Comparison of ENCODE assay signal across 1 cellular context in the genomic region with DNA sequence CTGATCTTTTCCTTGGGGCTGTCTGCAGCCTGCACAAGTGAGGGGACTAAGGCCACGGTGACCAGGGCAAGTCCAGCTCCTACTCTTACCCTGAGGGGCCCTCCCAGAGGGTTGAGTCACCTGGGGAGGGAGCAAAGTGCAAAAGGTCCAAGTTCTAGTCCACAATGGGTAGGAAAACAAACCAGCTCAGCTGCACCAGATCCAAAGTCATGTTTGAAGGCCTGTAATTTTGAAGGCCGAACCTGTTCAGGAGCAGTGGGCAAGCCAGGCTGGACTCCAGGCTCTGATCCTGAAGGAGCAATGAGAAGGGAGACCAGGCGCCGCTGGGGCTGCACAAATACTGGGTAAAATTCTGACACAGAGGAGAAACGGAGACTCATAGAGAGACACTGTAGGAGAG.
A peak's percentile ranks its signal among the peaks of the same experiment; 100 is the strongest.
TF ChIP-seq lines count a peak whose summit lies in the region.

No MANE protein-coding gene starts in this region.

TF ChIP-seq in HepG2, 621 proteins besides CTCF, POLR2A, EP300 and RAD21 (continued from another document and continues in another):
- TF ChIP-seq ZSCAN21 (CRISPR knock-in tag; IDR thresholded peaks at IDR 0.05; ENCODE audit: borderline replicate concordance) (0 out of 2 replicates have a peak, but pooled peaks have one; percentile 22), BHLHE40 (IDR thresholded peaks at IDR 0.05; ENCODE audit: low read length) (peak; percentile 25; the same call in 1 of the 2 replicates), MYC (CRISPR knock-in tag; IDR thresholded peaks at IDR 0.05; ENCODE audit: borderline replicate concordance) (peak; percentile 64; the same call in 1 of the 2 replicates), ZFP41 (CRISPR knock-in tag; IDR thresholded peaks at IDR 0.05; ENCODE audit: borderline replicate concordance) (no peak), KLF11 (CRISPR knock-in tag; IDR thresholded peaks at IDR 0.05) (no peak), ZNF564 (CRISPR knock-in tag; IDR thresholded peaks at IDR 0.05) (0 out of 2 replicates have a peak, but pooled peaks have one; percentile 59), ZNF24 (IDR thresholded peaks at IDR 0.05) (0 out of 2 replicates have a peak, but pooled peaks have one; percentile 48), ZNF260 (CRISPR knock-in tag; IDR thresholded peaks at IDR 0.05; ENCODE audit: borderline replicate concordance, low read depth) (no peak), ZNF33A (CRISPR knock-in tag; IDR thresholded peaks at IDR 0.05; ENCODE audit: borderline replicate concordance) (no peak), ZFP82 (CRISPR knock-in tag; IDR thresholded peaks at IDR 0.05; ENCODE audit: borderline replicate concordance) (no peak), PRMT3 (CRISPR knock-in tag; IDR thresholded peaks at IDR 0.05; ENCODE audit: borderline replicate concordance, low read depth) (no peak), GPN1 (CRISPR knock-in tag; IDR thresholded peaks at IDR 0.05; ENCODE audit: borderline replicate concordance) (no peak), HOXA3 (CRISPR knock-in tag; IDR thresholded peaks at IDR 0.05) (peak; percentile 92), RFX5 (IDR thresholded peaks at IDR 0.05; ENCODE audit: low read depth, low read length) (no peak), GABPB1 (CRISPR knock-in tag; IDR thresholded peaks at IDR 0.05) (no peak; the same call in 1 of the 2 replicates), JDP2 (CRISPR knock-in tag; IDR thresholded peaks at IDR 0.05; ENCODE audit: borderline replicate concordance) (no peak), HHEX (CRISPR knock-in tag; IDR thresholded peaks at IDR 0.05) (peak; percentile 39; the same call in 1 of the 2 replicates), SKI (IDR thresholded peaks at IDR 0.05; ENCODE audit: partially characterized antibody) (peak; percentile 96), SAFB2 (CRISPR knock-in tag; IDR thresholded peaks at IDR 0.05; ENCODE audit: borderline replicate concordance, low read depth) (peak; percentile 60; the same call in 1 of the 2 replicates), PCBP2 (optimal IDR thresholded peaks at IDR 0.05; ENCODE audit: low read depth, low read length, poor library complexity, severe bottlenecking) (no peak), MYNN (CRISPR knock-in tag; IDR thresholded peaks at IDR 0.05; ENCODE audit: low read depth) (no peak), TMF1 (CRISPR knock-in tag; IDR thresholded peaks at IDR 0.05; ENCODE audit: low read depth) (no peak), ZNF567 (CRISPR knock-in tag; IDR thresholded peaks at IDR 0.05; ENCODE audit: borderline replicate concordance) (peak; percentile 58; the same call in 1 of the 2 replicates), TSC22D2 (CRISPR knock-in tag; IDR thresholded peaks at IDR 0.05; ENCODE audit: borderline replicate concordance) (peak; percentile 87; the same call in 1 of the 2 replicates), HES4 (CRISPR knock-in tag; IDR thresholded peaks at IDR 0.05; ENCODE audit: borderline replicate concordance) (no peak), ZNF749 (CRISPR knock-in tag; IDR thresholded peaks at IDR 0.05; ENCODE audit: borderline replicate concordance) (peak; percentile 52; the same call in 1 of the 2 replicates), ZNF850 (CRISPR knock-in tag; conservative IDR thresholded peaks at IDR 0.05) (no peak), REPIN1 (CRISPR knock-in tag; IDR thresholded peaks at IDR 0.05; ENCODE audit: borderline replicate concordance, low read depth) (peak; percentile 94), GATAD2A (CRISPR knock-in tag; IDR thresholded peaks at IDR 0.05) (peak; percentile 98), AGO1 (IDR thresholded peaks at IDR 0.05; ENCODE audit: low read depth, low read length, poor library complexity, severe bottlenecking) (no peak), FOXK2 (IDR thresholded peaks at IDR 0.05) (no peak), RELA (CRISPR knock-in tag; IDR thresholded peaks at IDR 0.05) (no peak), ELF1 (CRISPR knock-in tag; IDR thresholded peaks at IDR 0.05) (0 out of 2 replicates have a peak, but pooled peaks have one; percentile 45), ZNF761 (CRISPR knock-in tag; conservative IDR thresholded peaks at IDR 0.05) (peak; percentile 69; the same call in 1 of the 2 replicates), SOX13 (IDR thresholded peaks at IDR 0.05) (0 out of 2 replicates have a peak, but pooled peaks have one; percentile 43), SOX13 (CRISPR knock-in tag; conservative IDR thresholded peaks at IDR 0.05 in 1 of 2, IDR thresholded peaks at IDR 0.05 in 1 of 2) (peak in 1 of 2 experiments; percentile 94; a peak in 2 of 4 replicates), MLLT10 (CRISPR knock-in tag; IDR thresholded peaks at IDR 0.05) (no peak), FIP1L1 (IDR thresholded peaks at IDR 0.05; ENCODE audit: borderline replicate concordance, insufficient read depth, low read depth, low read length) (no peak), ZNF382 (CRISPR knock-in tag; IDR thresholded peaks at IDR 0.05; ENCODE audit: borderline replicate concordance) (no peak), CC2D1A (CRISPR knock-in tag; IDR thresholded peaks at IDR 0.05) (no peak), PRPF4 (IDR thresholded peaks at IDR 0.05; ENCODE audit: low read depth, low read length, poor library complexity, severe bottlenecking) (no peak), SRY (CRISPR knock-in tag; IDR thresholded peaks at IDR 0.05) (no peak), SOX6 (IDR thresholded peaks at IDR 0.05) (no peak), SOX6 (CRISPR knock-in tag; IDR thresholded peaks at IDR 0.05) (peak; percentile 95), SMARCC2 (IDR thresholded peaks at IDR 0.05) (0 out of 2 replicates have a peak, but pooled peaks have one; percentile 74), PHF20 (CRISPR knock-in tag; IDR thresholded peaks at IDR 0.05) (no peak; the same call in 1 of the 2 replicates), ZFP36L2 (CRISPR knock-in tag; IDR thresholded peaks at IDR 0.05) (no peak), GTF3A (CRISPR knock-in tag; conservative IDR thresholded peaks at IDR 0.05) (no peak; the same call in 1 of the 2 replicates), ZNF292 (CRISPR knock-in tag; IDR thresholded peaks at IDR 0.05; ENCODE audit: borderline replicate concordance, low read depth) (peak; percentile 84; the same call in 1 of the 2 replicates), ZNF282 (IDR thresholded peaks at IDR 0.05; ENCODE audit: partially characterized antibody) (no peak), ZNF44 (CRISPR knock-in tag; IDR thresholded peaks at IDR 0.05) (no peak)
- TF ChIP-seq, protein P1, sequence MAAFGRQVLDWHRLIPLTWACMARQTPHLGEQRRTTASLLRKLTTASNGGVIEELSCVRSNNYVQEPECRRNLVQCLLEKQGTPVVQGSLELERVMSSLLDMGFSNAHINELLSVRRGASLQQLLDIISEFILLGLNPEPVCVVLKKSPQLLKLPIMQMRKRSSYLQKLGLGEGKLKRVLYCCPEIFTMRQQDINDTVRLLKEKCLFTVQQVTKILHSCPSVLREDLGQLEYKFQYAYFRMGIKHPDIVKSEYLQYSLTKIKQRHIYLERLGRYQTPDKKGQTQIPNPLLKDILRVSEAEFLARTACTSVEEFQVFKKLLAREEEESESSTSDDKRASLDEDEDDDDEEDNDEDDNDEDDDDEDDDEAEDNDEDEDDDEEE (CRISPR knock-in tag; IDR thresholded peaks at IDR 0.05), result no peak
- TF ChIP-seq, protein P2, sequence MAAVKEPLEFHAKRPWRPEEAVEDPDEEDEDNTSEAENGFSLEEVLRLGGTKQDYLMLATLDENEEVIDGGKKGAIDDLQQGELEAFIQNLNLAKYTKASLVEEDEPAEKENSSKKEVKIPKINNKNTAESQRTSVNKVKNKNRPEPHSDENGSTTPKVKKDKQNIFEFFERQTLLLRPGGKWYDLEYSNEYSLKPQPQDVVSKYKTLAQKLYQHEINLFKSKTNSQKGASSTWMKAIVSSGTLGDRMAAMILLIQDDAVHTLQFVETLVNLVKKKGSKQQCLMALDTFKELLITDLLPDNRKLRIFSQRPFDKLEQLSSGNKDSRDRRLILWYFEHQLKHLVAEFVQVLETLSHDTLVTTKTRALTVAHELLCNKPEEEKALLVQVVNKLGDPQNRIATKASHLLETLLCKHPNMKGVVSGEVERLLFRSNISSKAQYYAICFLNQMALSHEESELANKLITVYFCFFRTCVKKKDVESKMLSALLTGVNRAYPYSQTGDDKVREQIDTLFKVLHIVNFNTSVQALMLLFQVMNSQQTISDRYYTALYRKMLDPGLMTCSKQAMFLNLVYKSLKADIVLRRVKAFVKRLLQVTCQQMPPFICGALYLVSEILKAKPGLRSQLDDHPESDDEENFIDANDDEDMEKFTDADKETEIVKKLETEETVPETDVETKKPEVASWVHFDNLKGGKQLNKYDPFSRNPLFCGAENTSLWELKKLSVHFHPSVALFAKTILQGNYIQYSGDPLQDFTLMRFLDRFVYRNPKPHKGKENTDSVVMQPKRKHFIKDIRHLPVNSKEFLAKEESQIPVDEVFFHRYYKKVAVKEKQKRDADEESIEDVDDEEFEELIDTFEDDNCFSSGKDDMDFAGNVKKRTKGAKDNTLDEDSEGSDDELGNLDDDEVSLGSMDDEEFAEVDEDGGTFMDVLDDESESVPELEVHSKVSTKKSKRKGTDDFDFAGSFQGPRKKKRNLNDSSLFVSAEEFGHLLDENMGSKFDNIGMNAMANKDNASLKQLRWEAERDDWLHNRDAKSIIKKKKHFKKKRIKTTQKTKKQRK (IDR thresholded peaks at IDR 0.05; ENCODE audit: low read length), result no peak
- TF ChIP-seq, protein P3, sequence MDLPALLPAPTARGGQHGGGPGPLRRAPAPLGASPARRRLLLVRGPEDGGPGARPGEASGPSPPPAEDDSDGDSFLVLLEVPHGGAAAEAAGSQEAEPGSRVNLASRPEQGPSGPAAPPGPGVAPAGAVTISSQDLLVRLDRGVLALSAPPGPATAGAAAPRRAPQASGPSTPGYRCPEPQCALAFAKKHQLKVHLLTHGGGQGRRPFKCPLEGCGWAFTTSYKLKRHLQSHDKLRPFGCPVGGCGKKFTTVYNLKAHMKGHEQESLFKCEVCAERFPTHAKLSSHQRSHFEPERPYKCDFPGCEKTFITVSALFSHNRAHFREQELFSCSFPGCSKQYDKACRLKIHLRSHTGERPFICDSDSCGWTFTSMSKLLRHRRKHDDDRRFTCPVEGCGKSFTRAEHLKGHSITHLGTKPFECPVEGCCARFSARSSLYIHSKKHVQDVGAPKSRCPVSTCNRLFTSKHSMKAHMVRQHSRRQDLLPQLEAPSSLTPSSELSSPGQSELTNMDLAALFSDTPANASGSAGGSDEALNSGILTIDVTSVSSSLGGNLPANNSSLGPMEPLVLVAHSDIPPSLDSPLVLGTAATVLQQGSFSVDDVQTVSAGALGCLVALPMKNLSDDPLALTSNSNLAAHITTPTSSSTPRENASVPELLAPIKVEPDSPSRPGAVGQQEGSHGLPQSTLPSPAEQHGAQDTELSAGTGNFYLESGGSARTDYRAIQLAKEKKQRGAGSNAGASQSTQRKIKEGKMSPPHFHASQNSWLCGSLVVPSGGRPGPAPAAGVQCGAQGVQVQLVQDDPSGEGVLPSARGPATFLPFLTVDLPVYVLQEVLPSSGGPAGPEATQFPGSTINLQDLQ (CRISPR knock-in tag; IDR thresholded peaks at IDR 0.05), result no peak
- TF ChIP-seq, protein P4, sequence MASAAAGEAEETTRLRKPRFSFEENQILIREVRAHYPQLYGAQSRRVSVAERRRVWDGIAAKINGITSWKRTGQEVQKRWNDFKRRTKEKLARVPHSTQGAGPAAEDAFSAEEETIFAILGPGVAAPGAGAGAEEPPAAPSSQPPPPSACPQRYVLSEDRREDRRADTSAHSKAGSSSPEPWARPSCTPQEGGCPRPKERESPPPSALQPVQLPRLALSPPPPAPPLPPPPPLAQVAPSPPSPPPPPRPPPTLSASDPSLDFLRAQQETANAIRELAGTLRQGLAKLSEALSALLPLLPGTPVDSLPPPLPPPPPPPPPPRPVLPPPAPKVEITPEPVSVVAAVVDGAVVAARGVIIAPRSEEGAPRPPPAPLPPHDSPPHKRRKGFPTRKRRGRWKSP (CRISPR knock-in tag; IDR thresholded peaks at IDR 0.05), result peak; percentile 82
- TF ChIP-seq, protein P5, sequence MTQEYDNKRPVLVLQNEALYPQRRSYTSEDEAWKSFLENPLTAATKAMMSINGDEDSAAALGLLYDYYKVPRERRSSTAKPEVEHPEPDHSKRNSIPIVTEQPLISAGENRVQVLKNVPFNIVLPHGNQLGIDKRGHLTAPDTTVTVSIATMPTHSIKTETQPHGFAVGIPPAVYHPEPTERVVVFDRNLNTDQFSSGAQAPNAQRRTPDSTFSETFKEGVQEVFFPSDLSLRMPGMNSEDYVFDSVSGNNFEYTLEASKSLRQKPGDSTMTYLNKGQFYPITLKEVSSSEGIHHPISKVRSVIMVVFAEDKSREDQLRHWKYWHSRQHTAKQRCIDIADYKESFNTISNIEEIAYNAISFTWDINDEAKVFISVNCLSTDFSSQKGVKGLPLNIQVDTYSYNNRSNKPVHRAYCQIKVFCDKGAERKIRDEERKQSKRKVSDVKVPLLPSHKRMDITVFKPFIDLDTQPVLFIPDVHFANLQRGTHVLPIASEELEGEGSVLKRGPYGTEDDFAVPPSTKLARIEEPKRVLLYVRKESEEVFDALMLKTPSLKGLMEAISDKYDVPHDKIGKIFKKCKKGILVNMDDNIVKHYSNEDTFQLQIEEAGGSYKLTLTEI (CRISPR knock-in tag; conservative IDR thresholded peaks at IDR 0.05), result no peak
- TF ChIP-seq, protein P6, sequence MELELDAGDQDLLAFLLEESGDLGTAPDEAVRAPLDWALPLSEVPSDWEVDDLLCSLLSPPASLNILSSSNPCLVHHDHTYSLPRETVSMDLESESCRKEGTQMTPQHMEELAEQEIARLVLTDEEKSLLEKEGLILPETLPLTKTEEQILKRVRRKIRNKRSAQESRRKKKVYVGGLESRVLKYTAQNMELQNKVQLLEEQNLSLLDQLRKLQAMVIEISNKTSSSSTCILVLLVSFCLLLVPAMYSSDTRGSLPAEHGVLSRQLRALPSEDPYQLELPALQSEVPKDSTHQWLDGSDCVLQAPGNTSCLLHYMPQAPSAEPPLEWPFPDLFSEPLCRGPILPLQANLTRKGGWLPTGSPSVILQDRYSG (CRISPR knock-in tag; IDR thresholded peaks at IDR 0.05), result no peak
- TF ChIP-seq, protein P7, sequence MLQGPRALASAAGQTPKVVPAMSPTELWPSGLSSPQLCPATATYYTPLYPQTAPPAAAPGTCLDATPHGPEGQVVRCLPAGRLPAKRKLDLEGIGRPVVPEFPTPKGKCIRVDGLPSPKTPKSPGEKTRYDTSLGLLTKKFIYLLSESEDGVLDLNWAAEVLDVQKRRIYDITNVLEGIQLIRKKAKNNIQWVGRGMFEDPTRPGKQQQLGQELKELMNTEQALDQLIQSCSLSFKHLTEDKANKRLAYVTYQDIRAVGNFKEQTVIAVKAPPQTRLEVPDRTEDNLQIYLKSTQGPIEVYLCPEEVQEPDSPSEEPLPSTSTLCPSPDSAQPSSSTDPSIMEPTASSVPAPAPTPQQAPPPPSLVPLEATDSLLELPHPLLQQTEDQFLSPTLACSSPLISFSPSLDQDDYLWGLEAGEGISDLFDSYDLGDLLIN (CRISPR knock-in tag; IDR thresholded peaks at IDR 0.05; ENCODE audit: borderline replicate concordance), result no peak
- TF ChIP-seq, protein P8, sequence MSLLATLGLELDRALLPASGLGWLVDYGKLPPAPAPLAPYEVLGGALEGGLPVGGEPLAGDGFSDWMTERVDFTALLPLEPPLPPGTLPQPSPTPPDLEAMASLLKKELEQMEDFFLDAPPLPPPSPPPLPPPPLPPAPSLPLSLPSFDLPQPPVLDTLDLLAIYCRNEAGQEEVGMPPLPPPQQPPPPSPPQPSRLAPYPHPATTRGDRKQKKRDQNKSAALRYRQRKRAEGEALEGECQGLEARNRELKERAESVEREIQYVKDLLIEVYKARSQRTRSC (CRISPR knock-in tag; IDR thresholded peaks at IDR 0.05; ENCODE audit: low read depth), result no peak
- TF ChIP-seq, protein P9, sequence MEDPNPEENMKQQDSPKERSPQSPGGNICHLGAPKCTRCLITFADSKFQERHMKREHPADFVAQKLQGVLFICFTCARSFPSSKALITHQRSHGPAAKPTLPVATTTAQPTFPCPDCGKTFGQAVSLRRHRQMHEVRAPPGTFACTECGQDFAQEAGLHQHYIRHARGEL (CRISPR knock-in tag; IDR thresholded peaks at IDR 0.05), result 0 out of 2 replicates have a peak, but pooled peaks have one; percentile 7
